ENCODE assay signal across 8 cellular contexts in the genomic region with DNA sequence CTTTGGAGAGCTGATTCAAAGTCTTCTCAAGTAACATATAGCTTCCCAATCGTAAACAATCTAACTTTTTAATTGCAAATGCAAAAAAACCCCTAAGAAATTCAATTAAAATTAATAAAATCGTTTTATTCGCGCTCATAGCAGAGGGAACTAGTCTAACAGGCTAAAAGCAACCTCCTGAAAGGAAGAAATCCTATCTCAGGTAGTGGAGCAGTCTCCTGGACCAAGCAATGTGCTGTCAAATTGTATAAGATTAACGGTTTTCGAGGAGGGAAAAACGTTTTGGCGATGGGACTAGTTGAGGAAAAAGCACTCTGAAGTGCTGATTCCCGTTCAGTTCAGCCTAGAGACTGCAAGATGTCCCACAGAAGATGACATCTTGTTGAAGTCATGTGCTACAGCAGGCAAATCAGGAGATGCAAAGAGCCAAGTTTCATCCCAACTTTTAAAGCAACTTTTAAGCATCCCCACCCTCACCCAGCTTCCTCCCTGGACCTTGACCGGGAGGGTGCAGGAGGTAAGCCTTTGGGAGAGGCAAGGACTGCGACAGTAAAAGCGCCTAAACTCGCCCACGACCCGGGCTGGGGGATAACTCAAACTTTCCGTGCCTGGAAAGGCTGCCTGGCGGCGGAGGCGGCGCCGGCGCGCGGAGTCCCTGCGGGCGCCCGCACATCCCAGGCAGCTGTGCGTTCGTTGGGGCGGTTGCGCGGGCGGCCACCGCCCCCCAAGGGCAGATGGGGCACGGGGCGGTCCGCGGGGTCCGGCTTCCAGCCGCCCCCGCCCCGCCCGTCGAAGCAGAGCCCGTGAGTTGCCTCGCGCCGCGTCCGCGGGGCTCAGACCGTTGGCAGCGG. TPM values are rescaled to one million over a fixed set of nuclear protein-coding genes. Genes with fewer than 3 reads are reported as not detected.
DNase-seq lines count a peak whose midpoint lies in the region; ATAC-seq and TF ChIP-seq lines count a peak whose summit lies in the region.

No MANE protein-coding gene starts in this region.

- H3K4me3 ChIP-seq in foreskin fibroblast (ENCODE audit: low read depth in 1 of 2, low read length in 2 of 2) (peak overlapping the region; percentile 67 to 75), ovary (peak overlapping the region; percentile 82)

- no peak for TF ChIP-seq EP300 in ovary (IDR thresholded peaks at IDR 0.05)

- H3K4me3 Mint-ChIP-seq in IgD-negative memory B cell: peak overlapping the region; percentile 82 to 92 (median 88)

- TF ChIP-seq POLR2A in ovary (IDR thresholded peaks at IDR 0.05): no peak

- intact Hi-C loops in ovary (cut with DNase I): no loop called here

- 18 to 25% (median 21%) methylated on average over 27 to 53 of the region's 53 CpGs for WGBS in ovary, 3 donors

- H3K9me3 ChIP-seq in ovary: no peaks in the 10 kb centered on the region

- peak; percentile 14 for DNase-seq in DMS114 treated with DMSO at 0.1 percent for 48 hours (lab: John Stamatoyannopoulos, UW; ENCODE audit: unreplicated experiment)
- DNase-seq in activated T-cell treated with anti-CD3 and anti-CD28 coated beads, Interleukin-2, amount 50 U/mL, for 1 hour: peak; percentile 57
- peak in 1 of 2 donors; percentile 41 for DNase-seq in foreskin fibroblast
- DNase-seq in ovary: peak in 1 of 5 donors; percentile 29
- no peak for DNase-seq in HPDE6-E6E7 (ENCODE audit: extremely low spot score)
- no peak for DNase-seq in NCI-H2196 treated with DMSO at 0.1 percent for 48 hours (lab: John Stamatoyannopoulos, UW; ENCODE audit: unreplicated experiment)

- H3K36me3 ChIP-seq in ovary: no peaks in the 10 kb centered on the region

- no peaks in the 10 kb centered on the region for H3K27me3 Mint-ChIP-seq in IgD-negative memory B cell

- no peak for TF ChIP-seq CTCF in foreskin fibroblast (IDR thresholded peaks at IDR 0.05; ENCODE audit: low read depth, low read length)
- no peak for TF ChIP-seq CTCF in ovary (IDR thresholded peaks at IDR 0.05)

- H3K4me1 ChIP-seq in ovary (ENCODE audit: insufficient read depth): no peaks in the 10 kb centered on the region

- H3K27ac ChIP-seq in ovary: peak overlapping the region; percentile 77 to 88

- H3K36me3 Mint-ChIP-seq in IgD-negative memory B cell: no peaks in the 10 kb centered on the region

- peaks cover 0 to 5% (median 5%) of the 10 kb centered on the region in 3 donors for H3K4me1 Mint-ChIP-seq in IgD-negative memory B cell

- no peaks in the 10 kb centered on the region for H3K9me3 Mint-ChIP-seq in IgD-negative memory B cell

- ATAC-seq in GM21576 (IDR thresholded peaks at IDR 0.05; ENCODE audit: unreplicated experiment): peak; percentile 29

- no peaks in the 10 kb centered on the region for H3K27me3 ChIP-seq in ovary

- H3K27ac Mint-ChIP-seq in IgD-negative memory B cell: peak overlapping the region in 1 of 3 donors; percentile 61

RNA-seq across cellular contexts. Expression of gene MAP7D3, which starts 0.8 kb away (rescaled TPM):
- polyA plus RNA-seq in IgD-negative memory B cell (8.7 TPM), ovary (10 to 100 TPM; 11.6 to 30.8 TPM)
- 10 to 100 TPM; 19.6 to 42.3 (median 29.3) TPM for total RNA-seq in ovary

RNA-seq across cellular contexts. Expression of gene ADGRG4, which starts 50.3 kb away (rescaled TPM):
- polyA plus RNA-seq in IgD-negative memory B cell (not detected), ovary (1 to 10 TPM in 1 of 2 donors, under 1 TPM in 1; 0.01 to 2.0 TPM)
- 1 to 10 TPM in 1 of 7 donors, under 1 TPM in 4, not detected in 2; 0.03 to 1.4 (median 0.34) TPM for total RNA-seq in ovary

Comparison
In these comparisons a context has a peak if more than half of its experiments do, and no peak if none do; other contexts are left out.
1. DNase-seq: peak in DMS114 treated with DMSO at 0.1 percent for 48 hours (single experiment) and activated T-cell treated with anti-CD3 and anti-CD28 coated beads, Interleukin-2, amount 50 U/mL, for 1 hour (single experiment); none in HPDE6-E6E7 (single experiment) and NCI-H2196 treated with DMSO at 0.1 percent for 48 hours (single experiment).